ENCODE assay signal across 35 cellular contexts in genomic region chr2:235334179-235334578, GRCh38.
"Had no signal": no experiment of that assay in that cellular context is flagged by ENCODE, and none has a peak within 500 bp of the region (broad histone marks: within the 10 kb centered on the region; RNA-seq: fewer than 3 reads in every experiment).

No MANE protein-coding gene starts in this region.

- H3K9ac ChIP-seq: SK-N-SH had no signal

- H3K27ac Mint-ChIP-seq: activated CD4-positive, alpha-beta T cell treated with anti-CD3 and anti-CD28 coated beads for 36 hours; activated CD4-positive, alpha-beta T cell treated with anti-CD3 and anti-CD28 coated beads, Interleukin-2, amount 10 ng/mL, durations not matched to agents 7 days and 5 days; activated CD8-positive, alpha-beta T cell treated with anti-CD3 and anti-CD28 coated beads, Interleukin-2, amount 10 ng/mL, durations not matched to agents 7 days and 5 days; activated naive CD4-positive, alpha-beta T cell treated with anti-CD3 and anti-CD28 coated beads, Interleukin-2, amount 10 ng/mL, durations not matched to agents 7 days and 5 days; activated naive CD8-positive, alpha-beta T cell; activated naive CD8-positive, alpha-beta T cell treated with anti-CD3 and anti-CD28 coated beads, Interleukin-2, amount 50 U/mL, for 24 hours; T-helper 1 cell treated with Interleukin-12 subunit alpha and Interleukin-12 subunit beta and Interleukin-4 antibody, amounts not matched to agents 30 μg/mL and 1 μg/mL, for 36 hours; T-helper 2 cell treated with Interferon-gamma antibody and Interleukin-4, amounts not matched to agents 5 μg/mL and 100 μg/mL, for 36 hours; WTC11 had no signal

- H3K27me3 Mint-ChIP-seq: activated naive CD4-positive, alpha-beta T cell treated with anti-CD3 and anti-CD28 coated beads, Interleukin-2, amount 10 ng/mL, durations not matched to agents 7 days and 5 days had no signal

- H3K4me1 Mint-ChIP-seq: activated CD4-positive, alpha-beta T cell treated with anti-CD3 and anti-CD28 coated beads for 36 hours; activated CD4-positive, alpha-beta T cell treated with anti-CD3 and anti-CD28 coated beads, Interleukin-2, amount 10 ng/mL, durations not matched to agents 7 days and 5 days; activated naive CD4-positive, alpha-beta T cell treated with anti-CD3 and anti-CD28 coated beads, Interleukin-2, amount 10 ng/mL, durations not matched to agents 7 days and 5 days; activated naive CD8-positive, alpha-beta T cell treated with anti-CD3 and anti-CD28 coated beads, Interleukin-2, amount 50 U/mL, for 24 hours; WTC11 had no signal

- H3K36me3 ChIP-seq: brain microvascular endothelial cell, Peyer's patch, SJSA1 had no signal

- H3K9me3 ChIP-seq: Peyer's patch, SJSA1, SK-N-SH had no signal

- H3K27ac ChIP-seq: brain microvascular endothelial cell, Peyer's patch, SJSA1 had no signal

- H3K36me3 Mint-ChIP-seq: activated naive CD4-positive, alpha-beta T cell treated with anti-CD3 and anti-CD28 coated beads, Interleukin-2, amount 10 ng/mL, durations not matched to agents 7 days and 5 days; activated naive CD8-positive, alpha-beta T cell; WTC11 had no signal

- H3K4me3 Mint-ChIP-seq: activated CD4-positive, alpha-beta T cell treated with anti-CD3 and anti-CD28 coated beads for 36 hours; activated CD4-positive, alpha-beta T cell treated with anti-CD3 and anti-CD28 coated beads, Interleukin-2, amount 10 ng/mL, durations not matched to agents 7 days and 5 days; activated CD8-positive, alpha-beta T cell treated with anti-CD3 and anti-CD28 coated beads, Interleukin-2, amount 10 ng/mL, durations not matched to agents 7 days and 5 days; activated naive CD4-positive, alpha-beta T cell treated with anti-CD3 and anti-CD28 coated beads, Interleukin-2, amount 10 ng/mL, durations not matched to agents 7 days and 5 days; activated naive CD8-positive, alpha-beta T cell; activated naive CD8-positive, alpha-beta T cell treated with anti-CD3 and anti-CD28 coated beads, Interleukin-2, amount 50 U/mL, for 24 hours; T-helper 1 cell treated with Interleukin-12 subunit alpha and Interleukin-12 subunit beta and Interleukin-4 antibody, amounts not matched to agents 30 μg/mL and 1 μg/mL, for 36 hours; T-helper 2 cell treated with Interferon-gamma antibody and Interleukin-4, amounts not matched to agents 5 μg/mL and 100 μg/mL, for 36 hours; WTC11 had no signal

- DNase-seq: activated CD4-positive, alpha-beta T cell treated with anti-CD3 and anti-CD28 coated beads for 36 hours; activated CD4-positive, alpha-beta T cell treated with anti-CD3 and anti-CD28 coated beads, Interleukin-2, amount 10 ng/mL, durations not matched to agents 7 days and 5 days; activated CD4-positive, alpha-beta T cell treated with anti-CD3 and anti-CD28 coated beads, Interleukin-2, amount 50 U/mL, for 48 hours; activated CD8-positive, alpha-beta memory T cell treated with anti-CD3 and anti-CD28 coated beads, Interleukin-2, amount 50 U/mL, for 4 hours; activated CD8-positive, alpha-beta T cell treated with anti-CD3 and anti-CD28 coated beads, Interleukin-2, amount 10 ng/mL, durations not matched to agents 7 days and 5 days; activated effector memory CD4-positive, alpha-beta T cell treated with Interleukin-2 at 50 U/mL for 16 hours; activated naive CD4-positive, alpha-beta T cell treated with anti-CD3 and anti-CD28 coated beads, Interleukin-2, amount 10 ng/mL, durations not matched to agents 7 days and 5 days; activated naive CD8-positive, alpha-beta T cell treated with anti-CD3 and anti-CD28 coated beads, Interleukin-2, amount 50 U/mL, for 24 hours; activated T-cell treated with anti-CD3 and anti-CD28 coated beads, Interleukin-2, amount 50 U/mL, for 48 hours; anterior cingulate cortex; brain microvascular endothelial cell; central memory CD4-positive, alpha-beta T cell; NCI-H1092 treated with DMSO at 0.1 percent for 48 hours; NCI-H1417; NCI-H146; NCI-H187; NCI-H2029 treated with DMSO at 0.1 percent for 48 hours; NCI-H2107; NCI-H2171 treated with DMSO at 0.1 percent for 48 hours; NCI-H2227 treated with DMSO at 0.1 percent for 48 hours; NCI-H446; NCI-H524; NCI-H69; PC-3; Peyer's patch; RPMI8226; SHP77 treated with DMSO at 0.1 percent for 48 hours; SK-N-SH had no signal

- H3K4me1 ChIP-seq: Peyer's patch had no signal

- H3K27me3 ChIP-seq: brain microvascular endothelial cell, Peyer's patch, SJSA1 had no signal

- H3K9me3 Mint-ChIP-seq: activated CD4-positive, alpha-beta T cell treated with anti-CD3 and anti-CD28 coated beads, Interleukin-2, amount 10 ng/mL, durations not matched to agents 7 days and 5 days; T-helper 1 cell treated with Interleukin-12 subunit alpha and Interleukin-12 subunit beta and Interleukin-4 antibody, amounts not matched to agents 30 μg/mL and 1 μg/mL, for 36 hours; T-helper 2 cell treated with Interferon-gamma antibody and Interleukin-4, amounts not matched to agents 5 μg/mL and 100 μg/mL, for 36 hours had no signal

- H3K4me3 ChIP-seq: K562, Peyer's patch, SJSA1 had no signal

- ATAC-seq: activated CD4-positive, alpha-beta T cell treated with anti-CD3 and anti-CD28 coated beads for 36 hours; activated CD4-positive, CD25-positive, alpha-beta regulatory T cell treated with anti-CD3 and anti-CD28 coated beads, Interleukin-2, amount 50 U/mL, for 24 hours; activated CD8-positive, alpha-beta T cell treated with anti-CD3 and anti-CD28 coated beads, Interleukin-2, amount 10 ng/mL, durations not matched to agents 7 days and 5 days; activated naive CD8-positive, alpha-beta T cell treated with anti-CD3 and anti-CD28 coated beads, Interleukin-2, amount 50 U/mL, for 24 hours; K562; PC-3; WTC11 had no signal
